Comparison of ENCODE assay signal across 24 cellular contexts in the genomic region with DNA sequence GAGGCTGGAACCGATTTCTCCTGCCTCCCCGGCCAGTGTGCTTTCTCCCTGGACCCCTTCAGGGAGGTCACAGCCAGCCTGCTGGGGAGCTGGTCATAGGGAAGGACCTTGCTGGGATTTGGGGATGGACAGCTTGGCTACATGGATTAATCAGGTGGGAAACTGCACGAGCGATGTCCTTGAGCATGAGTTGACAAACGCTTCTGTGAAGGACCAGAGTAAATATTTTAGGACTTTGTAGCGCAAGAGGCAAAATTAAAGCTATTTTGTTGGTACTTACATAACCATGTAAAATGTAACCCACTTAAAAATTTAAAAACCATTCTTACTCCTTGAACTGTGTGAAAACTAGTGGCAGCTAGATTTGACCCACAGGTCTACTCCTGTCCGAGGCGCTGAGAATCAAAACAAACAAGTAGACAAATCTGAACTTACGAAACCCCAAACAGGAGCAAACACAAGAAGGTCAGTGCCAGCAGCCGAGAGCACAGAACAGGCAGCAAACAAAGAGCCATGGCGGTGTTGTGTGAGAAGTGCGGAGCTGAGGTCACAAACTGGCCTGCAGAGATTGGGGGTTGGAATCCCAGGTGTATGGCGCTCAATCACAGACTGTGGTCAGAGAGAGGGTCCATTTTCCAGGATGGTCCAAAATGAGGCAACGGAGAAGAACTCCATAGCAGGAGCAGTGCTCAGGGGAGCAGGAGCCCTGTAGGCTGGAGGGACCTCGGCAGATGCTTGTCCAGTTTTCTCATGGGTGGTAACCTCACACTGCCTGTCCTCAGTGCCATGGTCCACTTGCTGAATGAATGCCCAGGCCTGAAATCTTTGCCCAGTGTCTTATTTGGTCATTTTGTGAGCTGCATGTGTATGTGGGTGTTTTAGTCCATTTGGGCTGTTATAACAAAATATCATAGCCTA.
DNase-seq lines count a peak whose midpoint lies in the region; ATAC-seq, FAIRE-seq and TF ChIP-seq lines count a peak whose summit lies in the region.
"Had no signal": no experiment of that assay in that cellular context is flagged by ENCODE, and none has a peak within 500 bp of the region (broad histone marks: within the 10 kb centered on the region; RNA-seq: fewer than 3 reads in every experiment).

No MANE protein-coding gene starts in this region.

- no peak overlapping the region for H3K9ac ChIP-seq in HepG2 (ENCODE audit: insufficient read depth, low read depth, low read length)
- H3K9ac ChIP-seq: BLaER1 had no signal

- peak; percentile 95 for FAIRE-seq in HepG2 (lab: Jason Lieb, UNC)
- FAIRE-seq in GM12891 (lab: Jason Lieb, UNC), result no peak
- FAIRE-seq: A204.1, G401.6, GM19239, H54 had no signal

- no peaks in the 10 kb centered on the region for H3K4me1 Mint-ChIP-seq in GM23338
- H3K4me1 Mint-ChIP-seq in activated B cell treated with CpG ODN at 0.5 μM for 24 hours, result peaks cover 5% of the 10 kb centered on the region
- no peaks in the 10 kb centered on the region for H3K4me1 Mint-ChIP-seq in neural crest cell
- peaks cover 2% of the 10 kb centered on the region for H3K4me1 Mint-ChIP-seq in activated CD8-positive, alpha-beta T cell treated with anti-CD3 and anti-CD28 coated beads for 36 hours (ENCODE audit: low read depth)
- H3K4me1 Mint-ChIP-seq: CD4-positive, CD25-positive, alpha-beta regulatory T cell had no signal

- TF ChIP-seq POLR2A in HepG2 (IDR thresholded peaks at IDR 0.05; ENCODE audit: insufficient read depth in 1 of 2, low read depth in 2 of 2, low read length in 2 of 2), result no peak
- no peak for TF ChIP-seq POLR2A in GM12891 (IDR thresholded peaks at IDR 0.05; ENCODE audit: low read depth, low read length)

- H3K4me2 ChIP-seq in GM23338 (no peak overlapping the region), HepG2 (ENCODE audit: low read depth, low read length) (peak overlapping the region; percentile 83)
- H3K4me2 ChIP-seq: BLaER1 had no signal

- no peaks in the 10 kb centered on the region for H3K9me3 ChIP-seq in HepG2 (ENCODE audit: low read length)
- H3K9me3 ChIP-seq: BLaER1, Caco-2, HAP-1 had no signal

- no peaks in the 10 kb centered on the region for H3K36me3 Mint-ChIP-seq in GM23338 (ENCODE audit: low read depth)
- H3K36me3 Mint-ChIP-seq in activated B cell treated with CpG ODN at 0.5 μM for 24 hours (ENCODE audit: low read depth), result no peaks in the 10 kb centered on the region
- H3K36me3 Mint-ChIP-seq in neural crest cell (ENCODE audit: low read depth), result peaks cover 4% of the 10 kb centered on the region
- no peaks in the 10 kb centered on the region for H3K36me3 Mint-ChIP-seq in activated CD8-positive, alpha-beta T cell treated with anti-CD3 and anti-CD28 coated beads for 36 hours (ENCODE audit: low read depth)
- H3K36me3 Mint-ChIP-seq: CD8-positive, alpha-beta T cell had no signal

- DNase-seq in GM23338 (ENCODE audit: low spot score) (no peak), activated B cell treated with CpG ODN at 0.5 μM for 24 hours (no peak), HepG2 (ENCODE audit: low spot score) (peak; percentile 76), neural crest cell (ENCODE audit: low read depth, low spot score) (no peak), dedifferentiated amniotic fluid mesenchymal stem cell (ENCODE audit: extremely low spot score) (no peak), GM12891 (ENCODE audit: insufficient read length, low spot score) (no peak)
- DNase-seq in activated CD8-positive, alpha-beta T cell treated with anti-CD3 and anti-CD28 coated beads for 36 hours, result no peak
- DNase-seq in stimulated activated naive CD4-positive, alpha-beta T cell (lab: John Stamatoyannopoulos, UW), result no peak
- DNase-seq: Caco-2; CD4-positive, CD25-positive, alpha-beta regulatory T cell; CD8-positive, alpha-beta T cell; DMS153; DND-41; GOT3; HFFc6 had no signal

- 0 out of 2 replicates have a peak overlapping the region, but pooled peaks have one; percentile 72 for H2AFZ ChIP-seq in GM23338
- no peak overlapping the region for H2AFZ ChIP-seq in HepG2 (ENCODE audit: low read length)

- intact Hi-C loops in activated B cell treated with CpG ODN at 0.5 μM for 24 hours (cut with micrococcal nuclease), result no loop called here
- intact Hi-C loops in HepG2 (cut with micrococcal nuclease; ENCODE audit: unreplicated experiment), result no loop called here
- intact Hi-C loops in activated CD8-positive, alpha-beta T cell treated with anti-CD3 and anti-CD28 coated beads for 36 hours (cut with micrococcal nuclease), result no loop called here

- CTCF ChIA-PET in activated B cell treated with CpG ODN at 0.5 μM for 24 hours (lab: Charles Lee), result no interaction called here
- CTCF ChIA-PET in HepG2 (lab: Yijun Ruan, JAX; ENCODE audit: low intra/inter-chr PET ratio, low total read pairs), result no interaction called here
- CTCF ChIA-PET in activated CD8-positive, alpha-beta T cell treated with anti-CD3 and anti-CD28 coated beads for 36 hours (lab: Charles Lee), result no interaction called here

- H3K79me2 ChIP-seq in GM23338 (replicated peaks; ENCODE audit: insufficient read depth) (no peaks in the 10 kb centered on the region), HepG2 (ENCODE audit: insufficient read depth, low read length) (no peaks in the 10 kb centered on the region)

- H3K27me3 ChIP-seq in GM23338 (ENCODE audit: insufficient read depth) (no peaks in the 10 kb centered on the region), HepG2 (ENCODE audit: control insufficient read depth in 1 of 2, insufficient read depth in 2 of 2, low read length in 2 of 2) (no peaks in the 10 kb centered on the region; a peak in 1 of 5 replicates)
- H3K27me3 ChIP-seq: BLaER1 had no signal

- H3K4me3 Mint-ChIP-seq in GM23338 (no peak overlapping the region), activated B cell treated with CpG ODN at 0.5 μM for 24 hours (no peak overlapping the region), neural crest cell (no peak overlapping the region)
- no peak overlapping the region for H3K4me3 Mint-ChIP-seq in activated CD8-positive, alpha-beta T cell treated with anti-CD3 and anti-CD28 coated beads for 36 hours
- H3K4me3 Mint-ChIP-seq: B cell; CD4-positive, CD25-positive, alpha-beta regulatory T cell; CD8-positive, alpha-beta T cell; HFFc6 had no signal

- TF ChIP-seq EP300 in HepG2 (IDR thresholded peaks at IDR 0.05; ENCODE audit: low read depth in 2 of 2, low read length in 2 of 2) (peak in 1 of 2 experiments; percentile 46; a peak in 1 of 4 replicates), HepG2 (CRISPR knock-in tag; IDR thresholded peaks at IDR 0.05; ENCODE audit: borderline replicate concordance) (no peak)

- H3K27me3 Mint-ChIP-seq in GM23338 (ENCODE audit: insufficient read depth, low read depth, poor library complexity) (no peaks in the 10 kb centered on the region), activated B cell treated with CpG ODN at 0.5 μM for 24 hours (no peaks in the 10 kb centered on the region), neural crest cell (ENCODE audit: low read depth) (peaks cover 3% of the 10 kb centered on the region)
- H3K27me3 Mint-ChIP-seq in activated CD8-positive, alpha-beta T cell treated with anti-CD3 and anti-CD28 coated beads for 36 hours, result no peaks in the 10 kb centered on the region
- H3K27me3 Mint-ChIP-seq: B cell; CD4-positive, CD25-positive, alpha-beta regulatory T cell had no signal

- BruUV-seq in HepG2 (replicated peaks; lab: Mats Ljungman, UMichigan), result no TSS peak

- WGBS in HepG2 (ENCODE audit: low lambda C conversion rate), result 3% methylated on average over 10 of the region's 15 CpGs

- TF ChIP-seq CTCF in GM23338 (conservative IDR thresholded peaks at IDR 0.05; ENCODE audit: low read depth in 2 of 2), result no peak
- no peak for TF ChIP-seq CTCF in activated B cell treated with CpG ODN at 0.5 μM for 24 hours (IDR thresholded peaks at IDR 0.05)
- no peak for TF ChIP-seq CTCF in HepG2 (CRISPR knock-in tag; IDR thresholded peaks at IDR 0.05)
- no peak for TF ChIP-seq CTCF in neural crest cell (conservative IDR thresholded peaks at IDR 0.05)
- TF ChIP-seq CTCF in activated CD8-positive, alpha-beta T cell treated with anti-CD3 and anti-CD28 coated beads for 36 hours (IDR thresholded peaks at IDR 0.05), result no peak

- POLR2A ChIA-PET in activated B cell treated with CpG ODN at 0.5 μM for 24 hours (lab: Charles Lee) (no interaction called here), HepG2 (lab: Yijun Ruan, JAX) (no interaction called here)
- POLR2A ChIA-PET in activated CD8-positive, alpha-beta T cell treated with anti-CD3 and anti-CD28 coated beads for 36 hours (lab: Charles Lee), result no interaction called here

- in situ Hi-C loops in HepG2 (cut with HindIII; ENCODE audit: extremely low pct_ligation_motif_present, low pct_unique_long_range_greater_than_20kb), result no loop called here

- H3F3A ChIP-seq in GM23338 (replicated peaks; ENCODE audit: low read depth), result no peaks in the 10 kb centered on the region

- no peaks in the 10 kb centered on the region for H4K20me1 ChIP-seq in GM23338 (replicated peaks; ENCODE audit: insufficient read depth)
- H4K20me1 ChIP-seq in HepG2 (ENCODE audit: insufficient read depth, low read length), result no peaks in the 10 kb centered on the region
- H4K20me1 ChIP-seq: BLaER1 had no signal

- no peak overlapping the region for H3K27ac ChIP-seq in GM23338 (ENCODE audit: low read depth)
- no peak overlapping the region for H3K27ac ChIP-seq in HepG2 (ENCODE audit: extremely low read length, insufficient read depth, low read length)
- H3K27ac ChIP-seq: 22Rv1, BLaER1, C4-2B had no signal

- no peak for TF ChIP-seq RAD21 in HepG2 (CRISPR knock-in tag; IDR thresholded peaks at IDR 0.05)

- ATAC-seq in GM23338 (no peak), activated B cell treated with CpG ODN at 0.5 μM for 24 hours (ENCODE audit: low read depth) (no peak), HepG2 (peak; percentile 94)
- no peak for ATAC-seq in activated CD8-positive, alpha-beta T cell treated with anti-CD3 and anti-CD28 coated beads for 36 hours
- ATAC-seq: CD8-positive, alpha-beta T cell had no signal

- H3K4me3 ChIP-seq in GM23338 (no peak overlapping the region), HepG2 (replicated peaks in 1 of 3; ENCODE audit: insufficient read depth in 1 of 3, low read depth in 2 of 3, low read length in 3 of 3) (peak overlapping the region in 2 of 3 experiments; percentile 19 to 51; a peak in 3 of 6 replicates)
- H3K4me3 ChIP-seq: BLaER1, HAP-1 had no signal

- H3K36me3 ChIP-seq in GM23338 (ENCODE audit: insufficient read depth), result no peaks in the 10 kb centered on the region
- no peaks in the 10 kb centered on the region for H3K36me3 ChIP-seq in HepG2 (replicated peaks in 1 of 2; ENCODE audit: control insufficient read depth in 1 of 2, insufficient read depth in 2 of 2, low read length in 2 of 2)
- H3K36me3 ChIP-seq: BLaER1, HAP-1 had no signal

- no peak overlapping the region for H3K27ac Mint-ChIP-seq in GM23338
- peak overlapping the region; percentile 6 for H3K27ac Mint-ChIP-seq in activated B cell treated with CpG ODN at 0.5 μM for 24 hours
- peak overlapping the region; percentile 16 for H3K27ac Mint-ChIP-seq in neural crest cell (ENCODE audit: unreplicated experiment)
- no peak overlapping the region for H3K27ac Mint-ChIP-seq in activated CD8-positive, alpha-beta T cell treated with anti-CD3 and anti-CD28 coated beads for 36 hours
- H3K27ac Mint-ChIP-seq: B cell; CD4-positive, CD25-positive, alpha-beta regulatory T cell; CD8-positive, alpha-beta T cell; HFFc6 had no signal

- H3K9me3 Mint-ChIP-seq in GM23338, result no peaks in the 10 kb centered on the region
- H3K9me3 Mint-ChIP-seq in activated B cell treated with CpG ODN at 0.5 μM for 24 hours, result no peaks in the 10 kb centered on the region
- peaks cover 6% of the 10 kb centered on the region for H3K9me3 Mint-ChIP-seq in neural crest cell
- no peaks in the 10 kb centered on the region for H3K9me3 Mint-ChIP-seq in activated CD8-positive, alpha-beta T cell treated with anti-CD3 and anti-CD28 coated beads for 36 hours
- H3K9me3 Mint-ChIP-seq: CD8-positive, alpha-beta T cell; HFFc6 had no signal

- H3K4me1 ChIP-seq in GM23338 (ENCODE audit: insufficient read depth), result no peaks in the 10 kb centered on the region
- peaks cover 19% of the 10 kb centered on the region for H3K4me1 ChIP-seq in HepG2 (ENCODE audit: insufficient read depth, low read length)
- H3K4me1 ChIP-seq: Caco-2, HAP-1 had no signal

- H3K9me2 ChIP-seq in GM23338 (ENCODE audit: insufficient read depth), result no peaks in the 10 kb centered on the region

Comparison
In these comparisons a context has a peak if more than half of its experiments do, and no peak if none do; other contexts are left out.
1. H3K27ac Mint-ChIP-seq: peak in activated B cell treated with CpG ODN at 0.5 μM for 24 hours (single experiment) and neural crest cell (single experiment); none in GM23338 (single experiment) and activated CD8-positive, alpha-beta T cell treated with anti-CD3 and anti-CD28 coated beads for 36 hours (single experiment).